8 cellular contexts compared by ENCODE assay signal in genomic region chr17:17235212-17236174, GRCh38. TPM values are rescaled to one million over a fixed set of nuclear protein-coding genes. Genes with fewer than 3 reads are reported as not detected.
DNase-seq lines count a peak whose midpoint lies in the region; ATAC-seq and TF ChIP-seq lines count a peak whose summit lies in the region.

No MANE protein-coding gene starts in this region.

- in situ Hi-C loops in IMR-90 (cut with MboI; ENCODE audit: low sequenced_read_pairs), result no loop called here
- in situ Hi-C loops in astrocyte of the cerebellum (cut with HindIII; ENCODE audit: low sequenced_read_pairs), result no loop called here

- H3K9ac ChIP-seq in IMR-90 (ENCODE audit: low read depth, low read length), result peak overlapping the region; percentile 97

- no peak for TF ChIP-seq RAD21 in IMR-90 (IDR thresholded peaks at IDR 0.05; ENCODE audit: low read length)

- peaks cover 4% of the 10 kb centered on the region for H3K4me1 ChIP-seq in IMR-90 (ENCODE audit: control insufficient read depth, insufficient read depth, low read length)

- intact Hi-C loops in IMR-90 (cut with micrococcal nuclease), result loop anchor here (1.0 kb wide), 1 partner anchor 93 kb away; no protein-coding TSS in a partner anchor

- no peak overlapping the region for H4K91ac ChIP-seq in IMR-90 (ENCODE audit: insufficient read depth, low read depth, low read length)

- dilution Hi-C loops in IMR-90 (cut with HindIII; ENCODE audit: low sequenced_read_pairs, unreplicated experiment), result no loop called here

- no peak overlapping the region for H2BK5ac ChIP-seq in IMR-90 (ENCODE audit: low read depth, low read length, poor library complexity, severe bottlenecking)

- no peak overlapping the region for H3K4ac ChIP-seq in IMR-90 (ENCODE audit: low read depth, low read length)

- no peak overlapping the region for H3K18ac ChIP-seq in IMR-90 (ENCODE audit: low read depth, low read length)

- H3K36me3 ChIP-seq in IMR-90 (ENCODE audit: control insufficient read depth, insufficient read depth, low read length), result peaks cover 17% of the 10 kb centered on the region

- H2AK5ac ChIP-seq in IMR-90 (ENCODE audit: low read depth, low read length), result peak overlapping the region; percentile 20; the same call in 1 of the 2 replicates

- H3K9me3 ChIP-seq in IMR-90 (ENCODE audit: control insufficient read depth, insufficient read depth, low read length), result no peaks in the 10 kb centered on the region

- H3K14ac ChIP-seq in IMR-90 (replicated peaks; ENCODE audit: low read depth, low read length), result peak overlapping the region; percentile 67; the same call in 1 of the 2 replicates

- no peak overlapping the region for H4K5ac ChIP-seq in IMR-90 (ENCODE audit: low read depth, low read length)

- H4K8ac ChIP-seq in IMR-90 (ENCODE audit: low read depth in 2 of 2, low read length in 2 of 2), result no peak overlapping the region

- no TSS peak for BruUV-seq in IMR-90 (replicated peaks; lab: Mats Ljungman, UMichigan)

- H3K56ac ChIP-seq in IMR-90 (ENCODE audit: extremely low read depth, insufficient read depth, low read length), result peak overlapping the region; percentile 35; the same call in 1 of the 2 replicates

- H2BK120ac ChIP-seq in IMR-90 (ENCODE audit: low read depth, low read length), result no peak overlapping the region

- TF ChIP-seq CTCF in C4-2B (conservative IDR thresholded peaks at IDR 0.05), result no peak
- no peak for TF ChIP-seq CTCF in IMR-90 (conservative IDR thresholded peaks at IDR 0.05; ENCODE audit: low read depth, low read length)
- TF ChIP-seq CTCF in astrocyte of the cerebellum (IDR thresholded peaks at IDR 0.05; ENCODE audit: low read depth, low read length, missing control alignments), result no peak

- H2AK9ac ChIP-seq in IMR-90 (replicated peaks; ENCODE audit: low read depth, low read length, poor library complexity), result peak overlapping the region; percentile 96

- POLR2A ChIA-PET in IMR-90 (lab: Charles Lee; ENCODE audit: unreplicated experiment), result interaction anchor here (0.5 kb wide), 1 partner anchor 27 kb away, joined by 8 read pairs; no protein-coding TSS in a partner anchor

- no peak overlapping the region for H2BK20ac ChIP-seq in IMR-90 (ENCODE audit: low read depth, low read length)

- ATAC-seq in IMR-90 (ENCODE audit: low read depth) (peak; percentile 8; the same call in 1 of the 2 replicates), GM19351 (IDR thresholded peaks at IDR 0.05; ENCODE audit: unreplicated experiment) (no peak), GM21737 (IDR thresholded peaks at IDR 0.05; ENCODE audit: unreplicated experiment) (no peak)

- TF ChIP-seq POLR2A in IMR-90 (IDR thresholded peaks at IDR 0.05; ENCODE audit: low read depth, low read length), result no peak; the same call in 1 of the 2 replicates

- no peak overlapping the region for H2BK15ac ChIP-seq in IMR-90 (ENCODE audit: low read depth, low read length)

- H3K27ac ChIP-seq in C4-2B, result peak overlapping the region; percentile 95
- H3K27ac ChIP-seq in IMR-90 (ENCODE audit: insufficient read depth, low read length), result 0 out of 2 replicates have a peak overlapping the region, but pooled peaks have one; percentile 12
- H3K27ac ChIP-seq in substantia nigra (ENCODE audit: low read depth, low read length, poor library complexity, severe bottlenecking), result peak overlapping the region; percentile 100

- no peaks in the 10 kb centered on the region for H3K27me3 ChIP-seq in IMR-90 (ENCODE audit: control insufficient read depth, insufficient read depth, low read length)

- H3K4me3 ChIP-seq in IMR-90 (ENCODE audit: insufficient read depth, low read depth, low read length) (peak overlapping the region; percentile 93), astrocyte of the cerebellum (ENCODE audit: low read depth, low read length) (peak overlapping the region; percentile 99)

- no peak overlapping the region for H2AFZ ChIP-seq in IMR-90 (replicated peaks; ENCODE audit: low read length, poor library complexity)

- peak overlapping the region; percentile 96 for H3K4me2 ChIP-seq in IMR-90 (ENCODE audit: low read depth, low read length)

- peak overlapping the region; percentile 87 for H3K23ac ChIP-seq in IMR-90 (ENCODE audit: low read depth, low read length)

- H3K79me1 ChIP-seq in IMR-90 (ENCODE audit: low read depth in 1 of 2, low read length in 2 of 2), result peaks cover 20 to 59% of the 10 kb centered on the region in 2 experiments

- CTCF ChIA-PET in IMR-90 (lab: Yijun Ruan, JAX), result no interaction called here

- DNase-seq in IMR-90 (peak; percentile 44), astrocyte of the cerebellum (ENCODE audit: low read depth) (peak; percentile 60), left kidney (ENCODE audit: low read depth, low spot score) (peak; percentile 14), substantia nigra (lab: John Stamatoyannopoulos, UW) (peak in 10 of 49 donors; percentile 11 to 70 (median 28)), HuH-7.5 (ENCODE audit: low spot score) (no peak)

- H4K20me1 ChIP-seq in IMR-90 (ENCODE audit: insufficient read depth, low read length), result peaks cover 47% of the 10 kb centered on the region

- peaks cover 9% of the 10 kb centered on the region for H3K9me1 ChIP-seq in IMR-90 (ENCODE audit: insufficient read depth, low read length)

- 88% methylated on average over 6 of the region's 19 CpGs; no CpG with 5 or more reads in 1 of the 2 experiments for WGBS in IMR-90 (ENCODE audit: extremely low coverage in 2 of 2, insufficient read length in 1 of 2), 2 experiments

TF ChIP-seq in IMR-90, 13 proteins besides CTCF, POLR2A, EP300 and RAD21:
- TF ChIP-seq ELK1 (IDR thresholded peaks at IDR 0.05; ENCODE audit: borderline replicate concordance, low read depth, low read length) (no peak), FOS (IDR thresholded peaks at IDR 0.05; ENCODE audit: low read depth, low read length) (no peak), BHLHE40 (IDR thresholded peaks at IDR 0.05; ENCODE audit: low read depth, low read length) (no peak), MAFK (IDR thresholded peaks at IDR 0.05; ENCODE audit: low read depth, low read length) (no peak), RCOR1 (IDR thresholded peaks at IDR 0.05; ENCODE audit: insufficient replicate concordance, low read length) (no peak), RFX5 (IDR thresholded peaks at IDR 0.05; ENCODE audit: low read depth, low read length) (no peak), MXI1 (IDR thresholded peaks at IDR 0.05; ENCODE audit: borderline replicate concordance, low read depth, low read length) (no peak), MAZ (IDR thresholded peaks at IDR 0.05; ENCODE audit: borderline replicate concordance, low read depth, low read length) (no peak), NFE2L2 (IDR thresholded peaks at IDR 0.05; ENCODE audit: low read depth, low read length) (no peak), SMC3 (IDR thresholded peaks at IDR 0.05; ENCODE audit: low read depth, low read length) (no peak), USF2 (IDR thresholded peaks at IDR 0.05; ENCODE audit: low read depth, low read length) (no peak), CEBPB (IDR thresholded peaks at IDR 0.05; ENCODE audit: low read depth, low read length) (no peak), CHD1 (IDR thresholded peaks at IDR 0.05; ENCODE audit: low read depth, low read length) (no peak)

RNA-seq across cellular contexts. Expression of gene FLCN, which starts 1.5 kb away (rescaled TPM):
- total RNA-seq in IMR-90 (2012; rRNA removed), result 16.8 and 18.3 TPM in 2 replicates
- polyA plus RNA-seq in IMR-90 (2012; rRNA removed), result 19.6 and 24.8 TPM in 2 replicates
- 8.4 and 11.3 TPM in 2 replicates for polyA plus RNA-seq in IMR-90 (2012; cell fraction: cytosol; rRNA removed)
- polyA plus RNA-seq in IMR-90 (2012; cell fraction: nucleus; rRNA removed; ENCODE audit: low replicate concordance), result 139 and 159 TPM in 2 replicates

RNA-seq across cellular contexts. Expression of gene PLD6, which starts 29.4 kb away (rescaled TPM):
- total RNA-seq in IMR-90 (2012; rRNA removed), result 1.1 TPM in 2 replicates
- polyA plus RNA-seq in IMR-90 (2012; rRNA removed), result 0.98 and 1.5 TPM in 2 replicates
- polyA plus RNA-seq in IMR-90 (2012; cell fraction: cytosol; rRNA removed), result 0.81 and 1.1 TPM in 2 replicates
- 1.8 and 3.3 TPM in 2 replicates for polyA plus RNA-seq in IMR-90 (2012; cell fraction: nucleus; rRNA removed; ENCODE audit: low replicate concordance)

RNA-seq across cellular contexts. Expression of gene COPS3, which starts 45.6 kb away (rescaled TPM):
- total RNA-seq in IMR-90 (2012; rRNA removed), result 130 and 144 TPM in 2 replicates
- 59.8 and 71.4 TPM in 2 replicates for polyA plus RNA-seq in IMR-90 (2012; rRNA removed)
- 26.7 and 30.2 TPM in 2 replicates for polyA plus RNA-seq in IMR-90 (2012; cell fraction: cytosol; rRNA removed)
- polyA plus RNA-seq in IMR-90 (2012; cell fraction: nucleus; rRNA removed; ENCODE audit: low replicate concordance), result 19.0 and 48.2 TPM in 2 replicates

Comparison
In these comparisons a context has a peak if more than half of its experiments do, and no peak if none do; other contexts are left out.
1. H3K27ac ChIP-seq: peak in every context shown above with its lines; median percentile 100 in substantia nigra; 95 in C4-2B; 12 in IMR-90.